ENCODE assay signal across 8 cellular contexts in genomic region chr19:12295191-12295590, GRCh38. TPM values are rescaled to one million over a fixed set of nuclear protein-coding genes. Genes with fewer than 3 reads are reported as not detected.
A peak's percentile ranks its signal among the peaks of the same experiment; 100 is the strongest.
DNase-seq lines count a peak whose midpoint lies in the region; ATAC-seq, FAIRE-seq and TF ChIP-seq lines count a peak whose summit lies in the region.

No MANE protein-coding gene starts in this region.

- H3K9me3 Mint-ChIP-seq in activated T-helper 17 cell treated with anti-CD3 and anti-CD28 coated beads, Interleukin-2, amount 50 U/mL, for 72 hours, result no peaks in the 10 kb centered on the region

- WGBS in SK-N-SH (ENCODE audit: low lambda C conversion rate), result 66% methylated on average over 11 of the region's 11 CpGs
- 69% methylated on average over 11 of the region's 11 CpGs for WGBS in thymus

- peaks cover 0 to 6% of the 10 kb centered on the region in 2 experiments for H3K36me3 ChIP-seq in SK-N-SH (replicated peaks in 1 of 2; ENCODE audit: control insufficient read depth in 1 of 2, insufficient read depth in 2 of 2, low read length in 1 of 2)
- peaks cover 0 to 6% of the 10 kb centered on the region in 2 donors for H3K36me3 ChIP-seq in kidney (ENCODE audit: control insufficient read depth in 1 of 2, insufficient read depth in 2 of 2, low read length in 2 of 2)
- H3K36me3 ChIP-seq in thymus (ENCODE audit: control insufficient read depth, insufficient read depth), result no peaks in the 10 kb centered on the region

- peaks cover 51% of the 10 kb centered on the region for H3K79me2 ChIP-seq in SK-N-SH (ENCODE audit: insufficient read depth)

- ATAC-seq in SK-N-SH treated with all-trans-retinoic acid at 6 μM for 48 hours (no peak), HG03045 (IDR thresholded peaks at IDR 0.05; ENCODE audit: unreplicated experiment) (no peak), GM19328 (IDR thresholded peaks at IDR 0.05; ENCODE audit: unreplicated experiment) (no peak), HG03521 (IDR thresholded peaks at IDR 0.05; ENCODE audit: unreplicated experiment) (no peak)
- ATAC-seq in activated T-helper 17 cell treated with anti-CD3 and anti-CD28 coated beads, Interleukin-2, amount 50 U/mL, for 72 hours (replicated peaks), result peak; percentile 6

- H4K20me1 ChIP-seq in SK-N-SH (ENCODE audit: insufficient read depth), result no peaks in the 10 kb centered on the region

- TF ChIP-seq RAD21 in SK-N-SH (IDR thresholded peaks at IDR 0.05; ENCODE audit: low read length), result no peak

- CTCF ChIA-PET in SK-N-SH (lab: Yijun Ruan, JAX), result interaction anchor here (1.0 to 1.3 kb wide), 2 partner anchors 70 to 236 kb away, joined by 3 to 4 read pairs; partner anchors contain the start of gene ZNF442

- H3K4me1 Mint-ChIP-seq in activated T-helper 17 cell treated with anti-CD3 and anti-CD28 coated beads, Interleukin-2, amount 50 U/mL, for 72 hours, result peaks cover 14% of the 10 kb centered on the region

- DNase-seq in SK-N-SH (no peak), kidney (no peak)

- H3K9ac ChIP-seq in SK-N-SH (no peak overlapping the region), kidney (ENCODE audit: low read length in 2 of 2) (peak overlapping the region in 1 of 2 donors; percentile 98)

- no peaks in the 10 kb centered on the region for H3K27me3 Mint-ChIP-seq in activated T-helper 17 cell treated with anti-CD3 and anti-CD28 coated beads, Interleukin-2, amount 50 U/mL, for 72 hours

- FAIRE-seq in kidney (lab: Jason Lieb, UNC), result no peak

- peaks cover 5 to 8% of the 10 kb centered on the region in 2 experiments; a peak in 3 of 4 replicates for H3K4me1 ChIP-seq in SK-N-SH (ENCODE audit: control insufficient read depth in 1 of 2, insufficient read depth in 2 of 2, low read depth in 1 of 2, low read length in 1 of 2)
- peaks cover 2 to 12% of the 10 kb centered on the region in 2 donors for H3K4me1 ChIP-seq in kidney (ENCODE audit: control insufficient read depth in 1 of 2, insufficient read depth in 1 of 2, low read depth in 1 of 2, low read length in 2 of 2)
- H3K4me1 ChIP-seq in thymus (ENCODE audit: control insufficient read depth, insufficient read depth, low read length), result peaks cover 9% of the 10 kb centered on the region

- H3K4me3 ChIP-seq in SK-N-SH (ENCODE audit: low read depth in 2 of 2, low read length in 1 of 2) (peak overlapping the region; percentile 75 to 97), kidney (ENCODE audit: low read length in 2 of 2) (peak overlapping the region; percentile 85 to 98), thymus (ENCODE audit: low read length) (peak overlapping the region; percentile 93)

- H3K27ac ChIP-seq in SK-N-SH (ENCODE audit: low read depth in 2 of 2, low read length in 1 of 2) (peak overlapping the region; percentile 54; a peak in 2 of 4 replicates), kidney (ENCODE audit: low read depth in 2 of 2, low read length in 2 of 2) (peak overlapping the region; percentile 96 to 98), thymus (ENCODE audit: low read depth) (peak overlapping the region; percentile 67)

- TF ChIP-seq EP300 in SK-N-SH (IDR thresholded peaks at IDR 0.05; ENCODE audit: borderline replicate concordance in 1 of 2, low read depth in 1 of 2, low read length in 1 of 2), result no peak

- no peaks in the 10 kb centered on the region for H3K9me2 ChIP-seq in SK-N-SH

- H3K36me3 Mint-ChIP-seq in activated T-helper 17 cell treated with anti-CD3 and anti-CD28 coated beads, Interleukin-2, amount 50 U/mL, for 72 hours (ENCODE audit: low read depth), result peaks cover 30% of the 10 kb centered on the region

- intact Hi-C loops in kidney (cut with DNase I), result no loop called here

- H3K4me3 Mint-ChIP-seq in activated T-helper 17 cell treated with anti-CD3 and anti-CD28 coated beads, Interleukin-2, amount 50 U/mL, for 72 hours, result peak overlapping the region; percentile 100

- H3K9me3 ChIP-seq in SK-N-SH (no peaks in the 10 kb centered on the region), kidney (ENCODE audit: control insufficient read depth in 1 of 2, low read length in 2 of 2) (no peaks in the 10 kb centered on the region), thymus (ENCODE audit: control insufficient read depth) (no peaks in the 10 kb centered on the region)

- TF ChIP-seq CTCF in SK-N-SH (IDR thresholded peaks at IDR 0.05) (no peak), kidney (IDR thresholded peaks at IDR 0.05; ENCODE audit: borderline replicate concordance, extremely low read depth, insufficient read depth) (no peak)

- POLR2A ChIA-PET in SK-N-SH (lab: Yijun Ruan, JAX), result interaction anchor here (1.1 kb wide), 1 partner anchor 70 kb away, joined by 7 read pairs; the partner anchor contains the start of gene ZNF442

- H2AFZ ChIP-seq in SK-N-SH (ENCODE audit: low read depth), result 0 out of 2 replicates have a peak overlapping the region, but pooled peaks have one; percentile 81

- H3K4me2 ChIP-seq in SK-N-SH, result peak overlapping the region; percentile 86; the same call in 1 of the 2 replicates

- no peaks in the 10 kb centered on the region for H3F3A ChIP-seq in SK-N-SH (replicated peaks; ENCODE audit: insufficient read depth)

- H3K27me3 ChIP-seq in SK-N-SH (ENCODE audit: insufficient read depth) (no peaks in the 10 kb centered on the region), thymus (ENCODE audit: control insufficient read depth, insufficient read depth) (no peaks in the 10 kb centered on the region)

- peak overlapping the region; percentile 99 for H3K27ac Mint-ChIP-seq in activated T-helper 17 cell treated with anti-CD3 and anti-CD28 coated beads, Interleukin-2, amount 50 U/mL, for 72 hours

TF ChIP-seq in SK-N-SH, 30 proteins besides CTCF, POLR2A, EP300 and RAD21:
- TF ChIP-seq USF2 (IDR thresholded peaks at IDR 0.05; ENCODE audit: borderline replicate concordance, low read depth, low read length), result no peak
- TF ChIP-seq JUND (IDR thresholded peaks at IDR 0.05), result no peak
- no peak for TF ChIP-seq CHD2 (IDR thresholded peaks at IDR 0.05; ENCODE audit: low read length, partially characterized antibody)
- no peak for TF ChIP-seq MEF2A (IDR thresholded peaks at IDR 0.05; ENCODE audit: borderline replicate concordance, low read depth)
- TF ChIP-seq USF1 (IDR thresholded peaks at IDR 0.05; ENCODE audit: borderline replicate concordance, low read depth), result no peak
- no peak for TF ChIP-seq NRF1 (IDR thresholded peaks at IDR 0.05; ENCODE audit: low read depth, low read length)

TF ChIP-seq in SK-N-SH treated with all-trans-retinoic acid at 6 μM for 48 hours, 23 proteins besides CTCF, POLR2A, EP300 and RAD21 (continues in another document):
- TF ChIP-seq POU6F1 (CRISPR knock-in tag; IDR thresholded peaks at IDR 0.05; ENCODE audit: borderline replicate concordance, low read depth) (no peak), ZNF8 (CRISPR knock-in tag; IDR thresholded peaks at IDR 0.05) (no peak), ZC3H10 (CRISPR knock-in tag; IDR thresholded peaks at IDR 0.05) (no peak), PATZ1 (CRISPR knock-in tag; IDR thresholded peaks at IDR 0.05; ENCODE audit: borderline replicate concordance) (no peak), RARB (CRISPR knock-in tag; IDR thresholded peaks at IDR 0.05) (no peak)

RNA-seq across cellular contexts. Expression of gene ZNF44, which starts 0.5 kb away (rescaled TPM):
- polyA plus RNA-seq in SK-N-SH (2012; rRNA removed) (3.4 and 3.6 TPM in 2 replicates), kidney (ENCODE audit: insufficient read depth, low read depth, low replicate concordance) (27.1 TPM), thymus (16.3 TPM)
- polyA plus RNA-seq in SK-N-SH (2012; cell fraction: cytosol; rRNA removed), result 2.8 and 3.0 TPM in 2 replicates
- 7.3 and 10.7 TPM in 2 replicates for polyA plus RNA-seq in SK-N-SH (2012; cell fraction: nucleus; rRNA removed)
- total RNA-seq in activated T-helper 17 cell treated with anti-CD3 and anti-CD28 coated beads, Interleukin-2, amount 50 U/mL, for 72 hours, result 10 to 100 TPM in 1 of 2 donors, 1 to 10 TPM in 1; 6.6 to 10.1 TPM
- total RNA-seq in kidney, result 35.5 TPM

RNA-seq across cellular contexts. Expression of gene ZNF563, which starts 38.2 kb away (rescaled TPM):
- polyA plus RNA-seq in SK-N-SH (2012; rRNA removed), result 0.99 and 1.3 TPM in 2 replicates
- 1.3 and 1.5 TPM in 2 replicates for polyA plus RNA-seq in SK-N-SH (2012; cell fraction: cytosol; rRNA removed)
- 1.8 and 1.9 TPM in 2 replicates for polyA plus RNA-seq in SK-N-SH (2012; cell fraction: nucleus; rRNA removed)
- 10 to 100 TPM in 1 of 2 donors, 1 to 10 TPM in 1; 1.4 to 11.1 TPM for total RNA-seq in activated T-helper 17 cell treated with anti-CD3 and anti-CD28 coated beads, Interleukin-2, amount 50 U/mL, for 72 hours
- total RNA-seq in kidney, result 6.8 TPM
- 4.6 TPM for polyA plus RNA-seq in kidney (ENCODE audit: insufficient read depth, low read depth, low replicate concordance)
- 3.3 TPM for polyA plus RNA-seq in thymus
